ENCODE assay signal across 9 cellular contexts in genomic region chr2:237025090-237025865, GRCh38.
A peak's percentile ranks its signal among the peaks of the same experiment; 100 is the strongest.
DNase-seq lines count a peak whose midpoint lies in the region; ATAC-seq and TF ChIP-seq lines count a peak whose summit lies in the region.
"Had no signal": no experiment of that assay in that cellular context is flagged by ENCODE, and none has a peak within 500 bp of the region (broad histone marks: within the 10 kb centered on the region; RNA-seq: fewer than 3 reads in every experiment).

No MANE protein-coding gene starts in this region.

- H3K4me3 ChIP-seq in SJSA1 (no peak overlapping the region), thoracic aorta (no peak overlapping the region), ovary (no peak overlapping the region)
- H3K4me3 ChIP-seq: uterus had no signal

- DNase-seq in HPDE6-E6E7 (ENCODE audit: extremely low spot score) (peak; percentile 89), SJSA1 (ENCODE audit: low read depth in 1 of 2, low spot score in 2 of 2) (peak; percentile 69 to 79), islet precursor cell (peak; percentile 76), thoracic aorta (ENCODE audit: low spot score) (peak; percentile 20), ovary (no peak), NCI-H510A (lab: John Stamatoyannopoulos, UW) (no peak), D341Med (ENCODE audit: low spot score) (no peak)
- DNase-seq: caudate nucleus, uterus had no signal

- no peak for TF ChIP-seq EP300 in ovary (IDR thresholded peaks at IDR 0.05)

- H3K4me1 ChIP-seq in SJSA1 (replicated peaks): peaks cover 14% of the 10 kb centered on the region
- no peaks in the 10 kb centered on the region for H3K4me1 ChIP-seq in thoracic aorta (ENCODE audit: control insufficient read depth in 1 of 2, low read depth in 2 of 2)
- no peaks in the 10 kb centered on the region for H3K4me1 ChIP-seq in ovary (ENCODE audit: insufficient read depth)
- H3K4me1 ChIP-seq: uterus had no signal

- no peak for ATAC-seq in thoracic aorta (ENCODE audit: insufficient number of reproducible peaks, low FRiP score, low read depth)

- H3K9me3 ChIP-seq in SJSA1 (replicated peaks) (no peaks in the 10 kb centered on the region; the same call in 1 of the 2 replicates), thoracic aorta (no peaks in the 10 kb centered on the region), ovary (no peaks in the 10 kb centered on the region)
- H3K9me3 ChIP-seq: uterus had no signal

- TF ChIP-seq CTCF in thoracic aorta (IDR thresholded peaks at IDR 0.05) (no peak), ovary (IDR thresholded peaks at IDR 0.05) (no peak)

- intact Hi-C loops in ovary (cut with DNase I): loop anchor here in 1 of 4 donors (5.0 to 10.0 kb wide), 2 partner anchors 513 to 670 kb away; no protein-coding TSS in a partner anchor

- WGBS in ovary, 3 donors: 90 to 94% (median 94%) methylated on average over 10 of the region's 10 CpGs

- peak overlapping the region; percentile 45; the same call in 1 of the 2 replicates for H3K27ac ChIP-seq in SJSA1
- no peak overlapping the region for H3K27ac ChIP-seq in thoracic aorta
- H3K27ac ChIP-seq in ovary: no peak overlapping the region
- H3K27ac ChIP-seq: uterus had no signal

- H3K36me3 ChIP-seq in SJSA1 (no peaks in the 10 kb centered on the region), thoracic aorta (no peaks in the 10 kb centered on the region), ovary (no peaks in the 10 kb centered on the region)
- H3K36me3 ChIP-seq: uterus had no signal

- H3K27me3 ChIP-seq in SJSA1 (replicated peaks) (no peaks in the 10 kb centered on the region), thoracic aorta (replicated peaks; ENCODE audit: insufficient read depth) (no peaks in the 10 kb centered on the region), ovary (no peaks in the 10 kb centered on the region)
- H3K27me3 ChIP-seq: uterus had no signal

- no peak for TF ChIP-seq POLR2A in ovary (IDR thresholded peaks at IDR 0.05)

Comparison
In these comparisons a context has a peak if more than half of its experiments do, and no peak if none do; other contexts are left out.
1. DNase-seq: peak in HPDE6-E6E7 (single experiment), SJSA1 (2 of 2), islet precursor cell (single experiment) and thoracic aorta (single experiment); none in ovary (0 of 5), NCI-H510A (single experiment) and D341Med (single experiment).